In genomic region chr1:1040004-1040991, GRCh38 we compare ENCODE assay signal across 8 cellular contexts. TPM values are rescaled to one million over a fixed set of nuclear protein-coding genes. Genes with fewer than 3 reads are reported as not detected.
DNase-seq lines count a peak whose midpoint lies in the region; ATAC-seq and TF ChIP-seq lines count a peak whose summit lies in the region.

No MANE protein-coding gene starts in this region.

- ATAC-seq in GM21390 (IDR thresholded peaks at IDR 0.05; ENCODE audit: unreplicated experiment), result no peak

- no peak overlapping the region for H3K9ac ChIP-seq in muscle layer of colon (ENCODE audit: low read length)

- peak; percentile 90 for DNase-seq in BE2C
- DNase-seq in GM20000 (ENCODE audit: low spot score), result peak; percentile 99
- DNase-seq in NCI-H510A (lab: John Stamatoyannopoulos, UW), result peak; percentile 49
- peak; percentile 67 for DNase-seq in activated T-cell treated with anti-CD3 and anti-CD28 coated beads for 24 hours (ENCODE audit: low read depth)
- DNase-seq in epidermal melanocyte (ENCODE audit: insufficient read length, low spot score), result peak; percentile 93
- DNase-seq in stimulated activated CD8-positive, alpha-beta memory T cell treated with anti-CD3 and anti-CD28 coated beads, Interleukin-7, amount 100 ng/mL, for 24 hours (ENCODE audit: low read depth), result peak; percentile 44

- H3K27me3 ChIP-seq in BE2C (peaks cover 25% of the 10 kb centered on the region), muscle layer of colon (ENCODE audit: control insufficient read depth in 1 of 2, insufficient read depth in 2 of 2, low read length in 2 of 2) (peaks cover 0 to 20% of the 10 kb centered on the region in 2 donors)

- H3K36me3 ChIP-seq in BE2C (no peaks in the 10 kb centered on the region), muscle layer of colon (ENCODE audit: insufficient read depth, low read length) (no peaks in the 10 kb centered on the region)

- H3K9me3 ChIP-seq in BE2C, result no peaks in the 10 kb centered on the region
- no peaks in the 10 kb centered on the region for H3K9me3 ChIP-seq in muscle layer of colon (ENCODE audit: low read length)

- TF ChIP-seq CTCF in BE2C (IDR thresholded peaks at IDR 0.05; ENCODE audit: low read depth, low read length), result peak; percentile 9; the same call in 1 of the 2 replicates
- TF ChIP-seq CTCF in GM20000 (IDR thresholded peaks at IDR 0.05; ENCODE audit: extremely low read depth, missing control alignments), result no peak

- no peak overlapping the region for H3K27ac ChIP-seq in muscle layer of colon (ENCODE audit: low read depth, low read length)

- H3K4me3 ChIP-seq in BE2C (ENCODE audit: low read depth, low read length) (peak overlapping the region; percentile 24; the same call in 1 of the 2 replicates), muscle layer of colon (ENCODE audit: low read depth in 1 of 2, low read length in 2 of 2) (peak overlapping the region; percentile 27 to 64)

- peaks cover 14% of the 10 kb centered on the region for H3K4me1 ChIP-seq in BE2C
- peaks cover 6% of the 10 kb centered on the region for H3K4me1 ChIP-seq in muscle layer of colon (ENCODE audit: insufficient read depth, low read length)

RNA-seq across cellular contexts. Expression of gene AGRN, which starts 20.4 kb away (rescaled TPM):
- 58.7 TPM for polyA plus RNA-seq in BE2C (2012; ENCODE audit: insufficient read depth, insufficient read length, low read depth)

RNA-seq across cellular contexts. Expression of gene ISG15, which starts 27.0 kb away (rescaled TPM):
- polyA plus RNA-seq in BE2C (2012; ENCODE audit: insufficient read depth, insufficient read length, low read depth), result 33.8 TPM

RNA-seq across cellular contexts. Expression of gene RNF223, which starts 33.8 kb away (rescaled TPM):
- polyA plus RNA-seq in BE2C (2012; ENCODE audit: insufficient read depth, insufficient read length, low read depth), result not detected

RNA-seq across cellular contexts. Expression of gene HES4, which starts 40.4 kb away (rescaled TPM):
- polyA plus RNA-seq in BE2C (2012; ENCODE audit: insufficient read depth, insufficient read length, low read depth), result 0.99 TPM

RNA-seq across cellular contexts. Expression of gene PERM1, which starts 58.4 kb away (rescaled TPM):
- polyA plus RNA-seq in BE2C (2012; ENCODE audit: insufficient read depth, insufficient read length, low read depth), result not detected

Comparison
In these comparisons a context has a peak if more than half of its experiments do, and no peak if none do; other contexts are left out.
1. DNase-seq: peak in every context shown above with its lines; median percentile 99 in GM20000; 93 in epidermal melanocyte; 90 in BE2C; 67 in activated T-cell treated with anti-CD3 and anti-CD28 coated beads for 24 hours; 49 in NCI-H510A; 44 in stimulated activated CD8-positive, alpha-beta memory T cell treated with anti-CD3 and anti-CD28 coated beads, Interleukin-7, amount 100 ng/mL, for 24 hours.